ENCODE assay signal across 9 cellular contexts in genomic region chr4:151012836-151013235, GRCh38. TPM values are rescaled to one million over a fixed set of nuclear protein-coding genes. Genes with fewer than 3 reads are reported as not detected.
DNase-seq lines count a peak whose midpoint lies in the region; ATAC-seq and TF ChIP-seq lines count a peak whose summit lies in the region.
"Had no signal": no experiment of that assay in that cellular context is flagged by ENCODE, and none has a peak within 500 bp of the region (broad histone marks: within the 10 kb centered on the region; RNA-seq: fewer than 3 reads in every experiment).

No MANE protein-coding gene starts in this region.

- no peak overlapping the region for H2AK5ac ChIP-seq in mesenchymal stem cell (ENCODE audit: low read length, severe bottlenecking)

- H3K18ac ChIP-seq in mesenchymal stem cell (ENCODE audit: low read depth in 1 of 2, low read length in 2 of 2), result no peak overlapping the region

- H3K4me1 ChIP-seq in BLaER1 treated with 17β-estradiol and CSF1 and Interleukin-3, amounts not matched to agents 10 nM and 100 nM, result peaks cover 19 to 32% (median 25%) of the 10 kb centered on the region in 10 experiments
- no peaks in the 10 kb centered on the region for H3K4me1 ChIP-seq in mesenchymal stem cell (ENCODE audit: control insufficient read depth, insufficient read depth, low read depth, low read length)

- peaks cover 0 to 7% (median 0%) of the 10 kb centered on the region in 11 experiments; a peak in 2 of 22 replicates for H4K20me1 ChIP-seq in BLaER1 treated with 17β-estradiol and CSF1 and Interleukin-3, amounts not matched to agents 10 nM and 100 nM

- H3K27ac ChIP-seq in BLaER1 treated with 17β-estradiol and CSF1 and Interleukin-3, amounts not matched to agents 10 nM and 100 nM, result no peak overlapping the region
- H3K27ac ChIP-seq in mesenchymal stem cell (ENCODE audit: low read length, poor library complexity, severe bottlenecking), result no peak overlapping the region

- no peak overlapping the region for H3K4ac ChIP-seq in mesenchymal stem cell (ENCODE audit: low read depth in 1 of 2, low read length in 2 of 2)

- no peak for TF ChIP-seq CTCF in HFF-Myc (IDR thresholded peaks at IDR 0.05; ENCODE audit: low read depth, low read length, missing control alignments)

- peak overlapping the region; percentile 11 to 91 for H3K27ac Mint-ChIP-seq in activated naive CD4-positive, alpha-beta T cell treated with anti-CD3 and anti-CD28 coated beads, Interleukin-2, amount 50 U/mL, for 72 hours

- DNase-seq in HFF-Myc (ENCODE audit: extremely low read depth, low read depth), result no peak
- peak in 1 of 2 donors; percentile 60 for DNase-seq in activated naive CD4-positive, alpha-beta T cell treated with anti-CD3 and anti-CD28 coated beads, Interleukin-2, amount 50 U/mL, for 72 hours (ENCODE audit: low spot score in 2 of 2)
- DNase-seq in mesenchymal stem cell, result no peak
- no peak for DNase-seq in NCI-H2081 treated with DMSO at 0.1 percent for 48 hours (lab: John Stamatoyannopoulos, UW)
- DNase-seq: RPMI8226 had no signal

- peaks cover 0 to 21% (median 9%) of the 10 kb centered on the region in 11 experiments; a peak in 10 of 22 replicates for H3K36me3 ChIP-seq in BLaER1 treated with 17β-estradiol and CSF1 and Interleukin-3, amounts not matched to agents 10 nM and 100 nM
- H3K36me3 ChIP-seq in mesenchymal stem cell (ENCODE audit: control insufficient read depth in 1 of 2, insufficient read depth in 2 of 2, low read depth in 1 of 2, low read length in 2 of 2), result no peaks in the 10 kb centered on the region

- no peak overlapping the region for H3K23ac ChIP-seq in mesenchymal stem cell (ENCODE audit: low read length in 2 of 2)

- no peak overlapping the region for H2AFZ ChIP-seq in mesenchymal stem cell (ENCODE audit: low read depth, low read length)

- H3K27me3 ChIP-seq in BLaER1 treated with 17β-estradiol and CSF1 and Interleukin-3, amounts not matched to agents 10 nM and 100 nM, result no peaks in the 10 kb centered on the region
- no peaks in the 10 kb centered on the region for H3K27me3 ChIP-seq in mesenchymal stem cell (ENCODE audit: control insufficient read depth in 1 of 2, insufficient read depth in 1 of 2, low read length in 2 of 2)

- ATAC-seq in activated naive CD4-positive, alpha-beta T cell treated with anti-CD3 and anti-CD28 coated beads, Interleukin-2, amount 50 U/mL, for 72 hours, result no peak
- ATAC-seq in HG03095 (IDR thresholded peaks at IDR 0.05; ENCODE audit: unreplicated experiment) (no peak), HG03521 (IDR thresholded peaks at IDR 0.05; ENCODE audit: unreplicated experiment) (no peak), HG02588 (IDR thresholded peaks at IDR 0.05; ENCODE audit: unreplicated experiment) (no peak)

- peaks cover 0 to 10% (median 5%) of the 10 kb centered on the region in 11 experiments; a peak in 5 of 22 replicates for H3K9me3 ChIP-seq in BLaER1 treated with 17β-estradiol and CSF1 and Interleukin-3, amounts not matched to agents 10 nM and 100 nM (replicated peaks in 1 of 11)
- H3K9me3 ChIP-seq in mesenchymal stem cell (ENCODE audit: control insufficient read depth, low read length), result no peaks in the 10 kb centered on the region

- peak overlapping the region in 6 of 10 experiments; percentile 14 to 97 (median 61); a peak in 8 of 20 replicates for H3K4me3 ChIP-seq in BLaER1 treated with 17β-estradiol and CSF1 and Interleukin-3, amounts not matched to agents 10 nM and 100 nM
- H3K4me3 ChIP-seq in HFF-Myc (replicated peaks; ENCODE audit: low read depth, low read length) (peak overlapping the region; percentile 95), mesenchymal stem cell (ENCODE audit: insufficient read depth in 1 of 2, low read depth in 1 of 2, low read length in 2 of 2) (no peak overlapping the region)

- H3K4me2 ChIP-seq in BLaER1 treated with 17β-estradiol and CSF1 and Interleukin-3, amounts not matched to agents 10 nM and 100 nM, result peak overlapping the region; percentile 69 to 97 (median 91)
- H3K4me2 ChIP-seq in mesenchymal stem cell (ENCODE audit: low read length, poor library complexity, severe bottlenecking), result peak overlapping the region; percentile 41

- peaks cover 20 to 33% of the 10 kb centered on the region in 2 donors for H3K36me3 Mint-ChIP-seq in activated naive CD4-positive, alpha-beta T cell treated with anti-CD3 and anti-CD28 coated beads, Interleukin-2, amount 50 U/mL, for 72 hours

- H3K79me1 ChIP-seq in mesenchymal stem cell (replicated peaks; ENCODE audit: low read length, poor library complexity, severe bottlenecking), result peaks cover 10% of the 10 kb centered on the region

- no peak overlapping the region for H3K14ac ChIP-seq in mesenchymal stem cell (ENCODE audit: low read length in 2 of 2)

- H4K91ac ChIP-seq in mesenchymal stem cell (ENCODE audit: low read length), result no peak overlapping the region

- 92% methylated on average over 2 of the region's 8 CpGs for WGBS in mesenchymal stem cell

- no peak overlapping the region for H2BK12ac ChIP-seq in mesenchymal stem cell (ENCODE audit: low read length in 2 of 2)

- H4K8ac ChIP-seq in mesenchymal stem cell (ENCODE audit: low read length), result no peak overlapping the region

- no peak overlapping the region for H2BK120ac ChIP-seq in mesenchymal stem cell (ENCODE audit: low read depth, low read length)

- H2BK5ac ChIP-seq in mesenchymal stem cell (ENCODE audit: low read depth, low read length, poor library complexity, severe bottlenecking), result no peak overlapping the region

- H3K9me3 Mint-ChIP-seq in activated naive CD4-positive, alpha-beta T cell treated with anti-CD3 and anti-CD28 coated beads, Interleukin-2, amount 50 U/mL, for 72 hours, result no peaks in the 10 kb centered on the region

- H2BK15ac ChIP-seq in mesenchymal stem cell (ENCODE audit: low read depth, poor library complexity, severe bottlenecking), result no peak overlapping the region

- peak overlapping the region in 3 of 11 experiments; percentile 5 to 82 (median 20); a peak in 1 of 22 replicates for H3K9ac ChIP-seq in BLaER1 treated with 17β-estradiol and CSF1 and Interleukin-3, amounts not matched to agents 10 nM and 100 nM
- no peak overlapping the region for H3K9ac ChIP-seq in mesenchymal stem cell (ENCODE audit: low read length)

RNA-seq across cellular contexts. Expression of gene LRBA, which starts 2.2 kb away (rescaled TPM):
- 10 to 100 TPM; 72.0 to 77.9 TPM for total RNA-seq in activated naive CD4-positive, alpha-beta T cell treated with anti-CD3 and anti-CD28 coated beads, Interleukin-2, amount 50 U/mL, for 72 hours
- 9.2 TPM for polyA plus RNA-seq in mesenchymal stem cell (2013, experiment 1 of 2)
- polyA plus RNA-seq in mesenchymal stem cell (2013, experiment 2 of 2), result 8.3 TPM

Comparison
In these comparisons a context has a peak if more than half of its experiments do, and no peak if none do; other contexts are left out.
1. H3K4me3 ChIP-seq: peak in BLaER1 treated with 17β-estradiol and CSF1 and Interleukin-3, amounts not matched to agents 10 nM and 100 nM (6 of 10) and HFF-Myc (single experiment); none in mesenchymal stem cell (0 of 2).